In genomic region chr16:81629896-81630631, GRCh38 we compare ENCODE assay signal across 16 cellular contexts.
A peak's percentile ranks its signal among the peaks of the same experiment; 100 is the strongest.
DNase-seq lines count a peak whose midpoint lies in the region; ATAC-seq and TF ChIP-seq lines count a peak whose summit lies in the region.
"Had no signal": no experiment of that assay in that cellular context is flagged by ENCODE, and none has a peak within 500 bp of the region (broad histone marks: within the 10 kb centered on the region; RNA-seq: fewer than 3 reads in every experiment).

No MANE protein-coding gene starts in this region.

- no peak overlapping the region for H3K4me3 Mint-ChIP-seq in natural killer cell
- no peak overlapping the region for H3K4me3 Mint-ChIP-seq in natural killer cell treated with Interleukin-12 subunit alpha and Interleukin-12 subunit beta and Interleukin-15 and Interleukin-18, amount 100 ng/mL, for 72 hours
- H3K4me3 Mint-ChIP-seq in activated CD8-positive, alpha-beta T cell treated with anti-CD3 and anti-CD28 coated beads for 36 hours: no peak overlapping the region
- no peak overlapping the region for H3K4me3 Mint-ChIP-seq in mesothelial cell of epicardium
- H3K4me3 Mint-ChIP-seq: IgD-negative memory B cell had no signal

- TF ChIP-seq CTCF in natural killer cell (IDR thresholded peaks at IDR 0.05) (no peak), mesothelial cell of epicardium (IDR thresholded peaks at IDR 0.05; ENCODE audit: unreplicated experiment) (no peak)
- no peak for TF ChIP-seq CTCF in activated CD8-positive, alpha-beta T cell treated with anti-CD3 and anti-CD28 coated beads for 36 hours (IDR thresholded peaks at IDR 0.05)

- H3K4me1 Mint-ChIP-seq in natural killer cell (peaks cover 33 to 34% of the 10 kb centered on the region in 2 donors), mesothelial cell of epicardium (peaks cover 44% of the 10 kb centered on the region)
- H3K4me1 Mint-ChIP-seq in natural killer cell treated with Interleukin-12 subunit alpha and Interleukin-12 subunit beta and Interleukin-15 and Interleukin-18, amount 100 ng/mL, for 72 hours (ENCODE audit: low read depth in 2 of 2): peaks cover 38 to 48% of the 10 kb centered on the region in 2 donors
- H3K4me1 Mint-ChIP-seq in activated CD8-positive, alpha-beta T cell treated with anti-CD3 and anti-CD28 coated beads for 36 hours (ENCODE audit: low read depth): peaks cover 63% of the 10 kb centered on the region

- ATAC-seq in natural killer cell (no peak), GM21723 (IDR thresholded peaks at IDR 0.05; ENCODE audit: unreplicated experiment) (no peak)
- no peak for ATAC-seq in natural killer cell treated with Interleukin-12 subunit alpha and Interleukin-12 subunit beta and Interleukin-15 and Interleukin-18, amount 100 ng/mL, for 72 hours
- ATAC-seq in activated CD8-positive, alpha-beta T cell treated with anti-CD3 and anti-CD28 coated beads for 36 hours: no peak
- ATAC-seq: GM12878, Panc1 had no signal

- no peaks in the 10 kb centered on the region for H3K36me3 Mint-ChIP-seq in natural killer cell
- no peaks in the 10 kb centered on the region for H3K36me3 Mint-ChIP-seq in natural killer cell treated with Interleukin-12 subunit alpha and Interleukin-12 subunit beta and Interleukin-15 and Interleukin-18, amount 100 ng/mL, for 72 hours
- no peaks in the 10 kb centered on the region for H3K36me3 Mint-ChIP-seq in activated CD8-positive, alpha-beta T cell treated with anti-CD3 and anti-CD28 coated beads for 36 hours (ENCODE audit: low read depth)
- H3K36me3 Mint-ChIP-seq in mesothelial cell of epicardium: no peaks in the 10 kb centered on the region

- POLR2A ChIA-PET in activated CD8-positive, alpha-beta T cell treated with anti-CD3 and anti-CD28 coated beads for 36 hours (lab: Charles Lee): interaction anchor here (1.7 kb wide), 1 partner anchor 14 kb away, joined by 4 read pairs; no protein-coding TSS in a partner anchor

- H3K27me3 Mint-ChIP-seq in natural killer cell (ENCODE audit: low read depth in 2 of 2) (no peaks in the 10 kb centered on the region), mesothelial cell of epicardium (ENCODE audit: low read depth) (no peaks in the 10 kb centered on the region)
- no peaks in the 10 kb centered on the region for H3K27me3 Mint-ChIP-seq in natural killer cell treated with Interleukin-12 subunit alpha and Interleukin-12 subunit beta and Interleukin-15 and Interleukin-18, amount 100 ng/mL, for 72 hours
- H3K27me3 Mint-ChIP-seq in activated CD8-positive, alpha-beta T cell treated with anti-CD3 and anti-CD28 coated beads for 36 hours: no peaks in the 10 kb centered on the region
- H3K27me3 Mint-ChIP-seq: IgD-negative memory B cell had no signal

- H3K27ac Mint-ChIP-seq in natural killer cell (peak overlapping the region; percentile 65 to 88), mesothelial cell of epicardium (peak overlapping the region; percentile 55)
- H3K27ac Mint-ChIP-seq in natural killer cell treated with Interleukin-12 subunit alpha and Interleukin-12 subunit beta and Interleukin-15 and Interleukin-18, amount 100 ng/mL, for 72 hours: peak overlapping the region in 1 of 2 donors; percentile 81
- H3K27ac Mint-ChIP-seq in activated CD8-positive, alpha-beta T cell treated with anti-CD3 and anti-CD28 coated beads for 36 hours: peak overlapping the region; percentile 96

- DNase-seq in natural killer cell: no peak
- DNase-seq in natural killer cell treated with Interleukin-12 subunit alpha and Interleukin-12 subunit beta and Interleukin-15 and Interleukin-18, amount 100 ng/mL, for 72 hours (ENCODE audit: low spot score): no peak
- no peak for DNase-seq in activated CD8-positive, alpha-beta T cell treated with anti-CD3 and anti-CD28 coated beads for 36 hours
- no peak for DNase-seq in mesothelial cell of epicardium (ENCODE audit: low spot score in 2 of 2, unreplicated experiment in 2 of 2)
- DNase-seq in stimulated activated CD4-positive, alpha-beta T cell treated with anti-CD3 and anti-CD28 coated beads, Interleukin-4, amount 100 ng/mL, for 24 hours: no peak
- DNase-seq in NCI-H1930 (lab: John Stamatoyannopoulos, UW): no peak
- no peak for DNase-seq in DMS53 (lab: John Stamatoyannopoulos, UW)
- DNase-seq: activated CD4-positive, alpha-beta T cell treated with anti-CD3 and anti-CD28 coated beads for 48 hours; activated T-cell treated with anti-CD3 and anti-CD28 coated beads for 4 hours; dorsolateral prefrontal cortex; SK-N-SH; stimulated activated naive CD4-positive, alpha-beta T cell had no signal

- CTCF ChIA-PET in activated CD8-positive, alpha-beta T cell treated with anti-CD3 and anti-CD28 coated beads for 36 hours (lab: Charles Lee): interaction anchor here (1.0 to 1.6 kb wide), 2 partner anchors 92 to 94 kb away, joined by 3 to 5 read pairs; no protein-coding TSS in a partner anchor

- intact Hi-C loops in natural killer cell (cut with micrococcal nuclease): loop anchor here (5.0 to 10.0 kb wide), 2 partner anchors 228 to 245 kb away; no protein-coding TSS in a partner anchor
- intact Hi-C loops in activated CD8-positive, alpha-beta T cell treated with anti-CD3 and anti-CD28 coated beads for 36 hours (cut with micrococcal nuclease): loop anchor here (5.0 kb wide), 1 partner anchor 87 kb away; no protein-coding TSS in a partner anchor

- H3K9me3 Mint-ChIP-seq in natural killer cell (no peaks in the 10 kb centered on the region), mesothelial cell of epicardium (no peaks in the 10 kb centered on the region)
- H3K9me3 Mint-ChIP-seq in natural killer cell treated with Interleukin-12 subunit alpha and Interleukin-12 subunit beta and Interleukin-15 and Interleukin-18, amount 100 ng/mL, for 72 hours: no peaks in the 10 kb centered on the region
- no peaks in the 10 kb centered on the region for H3K9me3 Mint-ChIP-seq in activated CD8-positive, alpha-beta T cell treated with anti-CD3 and anti-CD28 coated beads for 36 hours
- H3K9me3 Mint-ChIP-seq: IgD-negative memory B cell had no signal
